Comparison of ENCODE assay signal across 9 cellular contexts in the genomic region with DNA sequence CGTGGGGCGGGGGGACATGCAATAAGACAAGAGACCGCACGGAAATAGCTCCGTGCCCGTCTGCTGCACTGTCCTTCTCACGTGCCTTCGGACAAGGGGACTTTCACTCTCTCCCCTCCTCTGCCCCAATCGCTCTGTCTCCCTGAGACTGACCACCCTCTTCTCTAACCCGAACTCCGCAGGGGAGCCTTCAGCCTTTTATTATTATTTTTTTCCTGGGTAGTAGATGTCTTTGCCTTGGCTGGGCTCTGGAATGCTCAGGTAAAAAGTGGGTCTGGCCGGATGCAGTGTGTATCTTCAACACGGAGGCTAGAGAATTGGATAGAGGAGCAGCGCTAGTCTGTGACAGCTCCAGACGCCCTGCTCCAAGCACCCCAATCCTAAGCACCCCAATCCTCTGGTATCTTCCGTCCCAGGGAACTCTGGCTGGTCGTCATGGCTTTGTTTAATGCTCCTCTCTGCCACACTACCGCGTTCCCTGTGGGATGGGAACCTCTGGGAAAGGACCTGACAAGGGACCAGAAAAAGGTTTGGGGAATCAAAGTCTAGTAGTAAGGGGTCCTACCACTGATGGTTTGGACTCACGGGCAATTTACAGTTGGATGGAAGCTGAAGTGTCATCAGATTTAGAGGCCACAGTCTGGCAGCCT. TPM values are rescaled to one million over a fixed set of nuclear protein-coding genes. Genes with fewer than 3 reads are reported as not detected.
DNase-seq lines count a peak whose midpoint lies in the region; ATAC-seq and TF ChIP-seq lines count a peak whose summit lies in the region.
"Had no signal": no experiment of that assay in that cellular context is flagged by ENCODE, and none has a peak within 500 bp of the region (broad histone marks: within the 10 kb centered on the region; RNA-seq: fewer than 3 reads in every experiment).

No MANE protein-coding gene starts in this region.

- H3K4me1 ChIP-seq in iPS-18a (ENCODE audit: control insufficient read depth, low read depth, low read length) (peaks cover 23% of the 10 kb centered on the region), smooth muscle cell (ENCODE audit: low read depth) (peaks cover 44% of the 10 kb centered on the region)

- no peak overlapping the region for H3K27ac ChIP-seq in iPS-18a (ENCODE audit: low read length)
- no peak overlapping the region for H3K27ac ChIP-seq in smooth muscle cell (ENCODE audit: low read depth)

- DNase-seq in H7 (no peak), smooth muscle cell (lab: John Stamatoyannopoulos, UW; ENCODE audit: unreplicated experiment) (no peak), putamen (ENCODE audit: low spot score) (no peak)
- DNase-seq in stimulated activated naive CD4-positive, alpha-beta T cell treated with Interleukin-2 at 50 U/mL for 16 hours (lab: John Stamatoyannopoulos, UW), result no peak
- DNase-seq: NCI-H226 had no signal

- ATAC-seq in HG03520 (IDR thresholded peaks at IDR 0.05; ENCODE audit: unreplicated experiment), result no peak

- H3K9me3 ChIP-seq in iPS-18a (ENCODE audit: control insufficient read depth, low read depth, low read length), result no peaks in the 10 kb centered on the region
- no peaks in the 10 kb centered on the region for H3K9me3 ChIP-seq in smooth muscle cell (replicated peaks; ENCODE audit: low read depth)

- WGBS in smooth muscle cell (ENCODE audit: low lambda C conversion rate), result 10% methylated on average over 19 of the region's 20 CpGs

- no peak for TF ChIP-seq CTCF in WI38 (IDR thresholded peaks at IDR 0.05; ENCODE audit: low read depth, low read length)
- TF ChIP-seq CTCF in smooth muscle cell (IDR thresholded peaks at IDR 0.05; ENCODE audit: borderline replicate concordance, insufficient read depth, poor library complexity, severe bottlenecking), result no peak

- peak overlapping the region; percentile 92 for H3K4me2 ChIP-seq in smooth muscle cell

- H3K4me3 ChIP-seq in H7 (ENCODE audit: insufficient read depth, low read depth, low read length) (peak overlapping the region; percentile 31), WI38 (ENCODE audit: low read depth, low read length) (peak overlapping the region; percentile 39), iPS-18a (ENCODE audit: low read length) (peak overlapping the region; percentile 46), smooth muscle cell (peak overlapping the region; percentile 55)

- H4K20me1 ChIP-seq in smooth muscle cell (ENCODE audit: low read depth), result no peaks in the 10 kb centered on the region

- H2AFZ ChIP-seq in smooth muscle cell (ENCODE audit: low read depth), result peak overlapping the region; percentile 63

- H3K36me3 ChIP-seq in H7 (replicated peaks; ENCODE audit: control insufficient read depth, insufficient read depth, low read length) (no peaks in the 10 kb centered on the region), iPS-18a (ENCODE audit: control insufficient read depth, low read depth, low read length) (no peaks in the 10 kb centered on the region), smooth muscle cell (ENCODE audit: low read depth) (no peaks in the 10 kb centered on the region)

- H3K79me2 ChIP-seq in smooth muscle cell (ENCODE audit: low read depth), result no peaks in the 10 kb centered on the region

- no peak overlapping the region for H3K9ac ChIP-seq in iPS-18a (ENCODE audit: low read length)
- H3K9ac ChIP-seq in smooth muscle cell (ENCODE audit: low read depth), result no peak overlapping the region

- peaks cover 10% of the 10 kb centered on the region for H3F3A ChIP-seq in smooth muscle cell (ENCODE audit: low read depth)

- H3K27me3 ChIP-seq in H7 (ENCODE audit: control insufficient read depth, insufficient read depth, low read length) (peaks cover 85% of the 10 kb centered on the region), iPS-18a (ENCODE audit: control insufficient read depth, insufficient read depth, low read length) (peaks cover 93% of the 10 kb centered on the region), smooth muscle cell (ENCODE audit: low read depth) (peaks cover 76% of the 10 kb centered on the region)

RNA-seq across cellular contexts. Expression of gene ROBO3, which starts 25.1 kb away (rescaled TPM):
- total RNA-seq in H7 (2014; rRNA removed; shearing (Covaris generic)), result 26.1 and 31.0 TPM in 2 replicates
- 8.9 and 10.4 TPM in 2 replicates for total RNA-seq in smooth muscle cell
- polyA plus RNA-seq in smooth muscle cell, result 10.8 and 12.8 TPM in 2 replicates

RNA-seq across cellular contexts. Expression of gene MSANTD2, which starts 39.9 kb away (rescaled TPM):
- 10.3 and 18.3 TPM in 2 replicates for total RNA-seq in H7 (2014; rRNA removed; shearing (Covaris generic))
- total RNA-seq in smooth muscle cell, result 18.8 and 25.3 TPM in 2 replicates
- polyA plus RNA-seq in smooth muscle cell, result 11.4 and 13.6 TPM in 2 replicates

RNA-seq across cellular contexts. Expression of gene ROBO4, which starts 57.6 kb away (rescaled TPM):
- not detected in 2 replicates for total RNA-seq in H7 (2014; rRNA removed; shearing (Covaris generic))
- total RNA-seq in smooth muscle cell, result not detected in 2 replicates
- polyA plus RNA-seq in smooth muscle cell, result 0.06 and 0.40 TPM in 2 replicates
- total RNA-seq: bronchial epithelial cell had no signal
